8 cellular contexts compared by ENCODE assay signal in the genomic region with DNA sequence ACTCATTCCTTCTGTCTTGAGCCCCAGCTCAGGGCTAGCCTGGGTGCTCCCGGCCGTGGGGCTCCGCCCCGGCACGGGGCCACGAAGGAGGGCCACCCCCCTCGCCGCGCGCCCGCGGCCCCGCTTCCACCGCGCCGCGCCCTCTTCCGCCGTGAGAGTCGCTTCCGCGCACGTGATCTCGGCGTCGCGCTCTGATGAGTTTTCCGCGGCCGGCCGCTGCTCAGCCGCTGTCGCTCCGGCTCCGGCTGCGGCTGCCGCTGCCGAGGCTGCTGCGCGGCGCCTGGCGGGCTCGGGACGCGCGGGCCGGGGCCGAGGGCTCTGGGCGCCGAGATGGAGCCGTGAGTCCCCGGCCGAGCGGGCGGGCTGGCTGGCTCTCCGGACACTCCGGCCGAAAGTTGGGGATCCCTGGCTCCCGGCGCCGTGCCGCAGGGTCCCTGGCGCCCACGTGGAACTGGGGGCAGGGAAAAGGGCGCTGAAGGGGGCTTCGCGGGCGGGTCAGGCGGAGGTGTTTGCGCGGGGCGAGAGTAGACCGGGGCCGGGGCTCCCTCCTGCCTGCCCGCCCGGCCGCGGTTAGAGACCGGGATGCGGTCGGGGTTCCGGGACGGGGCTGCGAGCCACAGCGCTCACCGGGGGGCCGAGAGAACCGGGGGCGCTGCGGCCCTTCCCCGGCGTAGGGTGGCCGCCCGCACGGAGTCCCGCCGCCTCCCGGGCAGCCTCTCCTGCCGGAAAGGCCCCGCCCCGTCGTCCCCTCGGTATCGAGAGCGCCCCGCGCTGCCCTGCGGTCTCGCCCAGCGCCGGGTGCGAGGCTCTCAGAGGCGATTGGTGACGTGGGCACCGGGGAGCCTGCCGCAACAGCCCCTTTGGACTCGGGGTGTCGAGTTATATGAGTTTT. TPM values are rescaled to one million over a fixed set of nuclear protein-coding genes. Genes with fewer than 3 reads are reported as not detected.
DNase-seq lines count a peak whose midpoint lies in the region; ATAC-seq and TF ChIP-seq lines count a peak whose summit lies in the region.

A gene with protein sequence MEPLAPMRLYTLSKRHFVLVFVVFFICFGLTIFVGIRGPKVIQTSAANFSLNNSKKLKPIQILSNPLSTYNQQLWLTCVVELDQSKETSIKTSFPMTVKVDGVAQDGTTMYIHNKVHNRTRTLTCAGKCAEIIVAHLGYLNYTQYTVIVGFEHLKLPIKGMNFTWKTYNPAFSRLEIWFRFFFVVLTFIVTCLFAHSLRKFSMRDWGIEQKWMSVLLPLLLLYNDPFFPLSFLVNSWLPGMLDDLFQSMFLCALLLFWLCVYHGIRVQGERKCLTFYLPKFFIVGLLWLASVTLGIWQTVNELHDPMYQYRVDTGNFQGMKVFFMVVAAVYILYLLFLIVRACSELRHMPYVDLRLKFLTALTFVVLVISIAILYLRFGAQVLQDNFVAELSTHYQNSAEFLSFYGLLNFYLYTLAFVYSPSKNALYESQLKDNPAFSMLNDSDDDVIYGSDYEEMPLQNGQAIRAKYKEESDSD (plus strand): TSS at position 197 of the 892 bp plus-strand sequence. CDS start 134 bp downstream, at position 331.

- H4K5ac ChIP-seq in IMR-90 (ENCODE audit: low read depth, low read length) = peak within 1 kb of the TSS; percentile 100

- H3K14ac ChIP-seq in IMR-90 (replicated peaks; ENCODE audit: low read depth, low read length) = peak within 1 kb of the TSS; percentile 93

- peak within 1 kb of the TSS; percentile 87 for H3K4ac ChIP-seq in IMR-90 (ENCODE audit: low read depth, low read length)

- peak within 1 kb of the TSS; percentile 91 for H3K56ac ChIP-seq in IMR-90 (ENCODE audit: extremely low read depth, insufficient read depth, low read length)

- 0% methylated on average over 72 of the region's 118 CpGs; no CpG with 5 or more reads in 1 of the 2 experiments for WGBS in IMR-90 (ENCODE audit: extremely low coverage in 2 of 2, insufficient read length in 1 of 2), 2 experiments

- peak within 1 kb of the TSS; percentile 91 for H2AK9ac ChIP-seq in IMR-90 (replicated peaks; ENCODE audit: low read depth, low read length, poor library complexity)

- H3K9me3 Mint-ChIP-seq in activated T-helper 2 cell treated with anti-CD3 and anti-CD28 coated beads, Interferon-gamma antibody, Interleukin-2, Interleukin-4, amounts not matched to agents 10 μg/mL and 5 μg/mL and 100 μg/mL, durations not matched to agents 14 hours and 24 hours and 36 hours = no peaks in the 10 kb centered on the region
- no peaks in the 10 kb centered on the region for H3K9me3 Mint-ChIP-seq in nephron
- H3K9me3 Mint-ChIP-seq in stimulated activated naive CD8-positive, alpha-beta T cell treated with anti-CD3 and anti-CD28 coated beads, Interleukin-15, Interleukin-2, amounts not matched to agents 100 ng/mL and 50 ng/mL, for 24 hours = no peaks in the 10 kb centered on the region

- peak; percentile 85 for ATAC-seq in GM21526 (IDR thresholded peaks at IDR 0.05; ENCODE audit: low FRiP score, unreplicated experiment)
- ATAC-seq in IMR-90 (ENCODE audit: low read depth) = peak; percentile 74

- peaks cover 13 to 46% of the 10 kb centered on the region in 2 experiments; a peak in 3 of 4 replicates for H3K79me1 ChIP-seq in IMR-90 (ENCODE audit: low read depth in 1 of 2, low read length in 2 of 2)

- peak within 1 kb of the TSS; percentile 97 for H3K4me3 Mint-ChIP-seq in activated T-helper 2 cell treated with anti-CD3 and anti-CD28 coated beads, Interferon-gamma antibody, Interleukin-2, Interleukin-4, amounts not matched to agents 10 μg/mL and 5 μg/mL and 100 μg/mL, durations not matched to agents 14 hours and 24 hours and 36 hours (ENCODE audit: low read depth)
- H3K4me3 Mint-ChIP-seq in nephron = peak within 1 kb of the TSS; percentile 96 to 98 (median 98)
- H3K4me3 Mint-ChIP-seq in stimulated activated naive CD8-positive, alpha-beta T cell treated with anti-CD3 and anti-CD28 coated beads, Interleukin-15, Interleukin-2, amounts not matched to agents 100 ng/mL and 50 ng/mL, for 24 hours = peak within 1 kb of the TSS; percentile 90

- CTCF ChIA-PET in IMR-90 (lab: Yijun Ruan, JAX) = interaction anchor here (0.8 kb wide), 1 partner anchor 10 kb away, joined by 3 read pairs; no protein-coding TSS in a partner anchor

- peak within 1 kb of the TSS; percentile 95 for H3K27ac ChIP-seq in IMR-90 (ENCODE audit: insufficient read depth, low read length)

- peaks cover 38% of the 10 kb centered on the region for H3K4me1 Mint-ChIP-seq in activated T-helper 2 cell treated with anti-CD3 and anti-CD28 coated beads, Interferon-gamma antibody, Interleukin-2, Interleukin-4, amounts not matched to agents 10 μg/mL and 5 μg/mL and 100 μg/mL, durations not matched to agents 14 hours and 24 hours and 36 hours (ENCODE audit: low read depth)
- H3K4me1 Mint-ChIP-seq in nephron = peaks cover 21% of the 10 kb centered on the region
- peaks cover 48% of the 10 kb centered on the region for H3K4me1 Mint-ChIP-seq in stimulated activated naive CD8-positive, alpha-beta T cell treated with anti-CD3 and anti-CD28 coated beads, Interleukin-15, Interleukin-2, amounts not matched to agents 100 ng/mL and 50 ng/mL, for 24 hours (ENCODE audit: low read depth)

- TF ChIP-seq POLR2A in IMR-90 (IDR thresholded peaks at IDR 0.05; ENCODE audit: low read depth, low read length) = peak; percentile 82

- POLR2A ChIA-PET in IMR-90 (lab: Charles Lee; ENCODE audit: unreplicated experiment) = interaction anchor here (0.7 kb wide), 1 partner anchor 125 kb away, joined by 3 read pairs; no protein-coding TSS in a partner anchor

- peak within 1 kb of the TSS; percentile 95 for H3K4me2 ChIP-seq in IMR-90 (ENCODE audit: low read depth, low read length)

- peaks cover 12% of the 10 kb centered on the region for H3K4me1 ChIP-seq in IMR-90 (ENCODE audit: control insufficient read depth, insufficient read depth, low read length)

- H4K20me1 ChIP-seq in IMR-90 (ENCODE audit: insufficient read depth, low read length) = peaks cover 43% of the 10 kb centered on the region

- peaks cover 6% of the 10 kb centered on the region for H3K27me3 Mint-ChIP-seq in activated T-helper 2 cell treated with anti-CD3 and anti-CD28 coated beads, Interferon-gamma antibody, Interleukin-2, Interleukin-4, amounts not matched to agents 10 μg/mL and 5 μg/mL and 100 μg/mL, durations not matched to agents 14 hours and 24 hours and 36 hours (ENCODE audit: low read depth)
- H3K27me3 Mint-ChIP-seq in nephron (ENCODE audit: low read depth) = peaks cover 3% of the 10 kb centered on the region
- H3K27me3 Mint-ChIP-seq in stimulated activated naive CD8-positive, alpha-beta T cell treated with anti-CD3 and anti-CD28 coated beads, Interleukin-15, Interleukin-2, amounts not matched to agents 100 ng/mL and 50 ng/mL, for 24 hours = no peaks in the 10 kb centered on the region

- peak within 1 kb of the TSS; percentile 98 to 99 for H4K8ac ChIP-seq in IMR-90 (ENCODE audit: low read depth in 2 of 2, low read length in 2 of 2)

- H4K91ac ChIP-seq in IMR-90 (ENCODE audit: insufficient read depth, low read depth, low read length) = peak within 1 kb of the TSS; percentile 95

- H3K36me3 ChIP-seq in IMR-90 (ENCODE audit: control insufficient read depth, insufficient read depth, low read length) = no peaks in the 10 kb centered on the region

- no peaks in the 10 kb centered on the region for H3K9me3 ChIP-seq in IMR-90 (ENCODE audit: control insufficient read depth, insufficient read depth, low read length)

- in situ Hi-C loops in IMR-90 (cut with MboI; ENCODE audit: low sequenced_read_pairs) = no loop called here

- no TSS peak for BruUV-seq in IMR-90 (replicated peaks; lab: Mats Ljungman, UMichigan)

- peak within 1 kb of the TSS; percentile 94 for H3K18ac ChIP-seq in IMR-90 (ENCODE audit: low read depth, low read length)

- DNase-seq in DMS153 treated with DMSO at 0.1 percent for 48 hours (lab: John Stamatoyannopoulos, UW; ENCODE audit: unreplicated experiment) (peak; percentile 70), IMR-90 (peak; percentile 80), RPMI8226 (peak; percentile 93), fibroblast of peridontal ligament (ENCODE audit: extremely low read depth) (peak; percentile 72)
- peak; percentile 83 for DNase-seq in activated T-helper 2 cell treated with anti-CD3 and anti-CD28 coated beads, Interferon-gamma antibody, Interleukin-2, Interleukin-4, amounts not matched to agents 10 μg/mL and 5 μg/mL and 100 μg/mL, durations not matched to agents 14 hours and 24 hours and 36 hours (ENCODE audit: low spot score)

- H2BK15ac ChIP-seq in IMR-90 (ENCODE audit: low read depth, low read length) = peak within 1 kb of the TSS; percentile 55; the same call in 2 of the 3 replicates

- TF ChIP-seq CTCF in IMR-90 (conservative IDR thresholded peaks at IDR 0.05; ENCODE audit: low read depth, low read length) = no peak; the same call in 1 of the 2 replicates
- no peak for TF ChIP-seq CTCF in nephron (IDR thresholded peaks at IDR 0.05; ENCODE audit: unreplicated experiment in 3 of 3)

- H3K4me3 ChIP-seq in IMR-90 (ENCODE audit: insufficient read depth, low read depth, low read length) = peak within 1 kb of the TSS; percentile 76

- H2BK20ac ChIP-seq in IMR-90 (ENCODE audit: low read depth, low read length) = peak within 1 kb of the TSS; percentile 50; the same call in 1 of the 2 replicates

- peak within 1 kb of the TSS; percentile 90 for H2AFZ ChIP-seq in IMR-90 (replicated peaks; ENCODE audit: low read length, poor library complexity)

- H3K9ac ChIP-seq in IMR-90 (ENCODE audit: low read depth, low read length) = peak within 1 kb of the TSS; percentile 96

- intact Hi-C loops in IMR-90 (cut with micrococcal nuclease) = loop anchor here (2.0 kb wide), 1 partner anchor 41 kb away; no protein-coding TSS in a partner anchor
- intact Hi-C loops in activated T-helper 2 cell treated with anti-CD3 and anti-CD28 coated beads, Interferon-gamma antibody, Interleukin-2, Interleukin-4, amounts not matched to agents 10 μg/mL and 5 μg/mL and 100 μg/mL, durations not matched to agents 14 hours and 24 hours and 36 hours (cut with micrococcal nuclease) = loop anchor here (5.0 kb wide), 1 partner anchor 87 kb away; no protein-coding TSS in a partner anchor

- H3K27ac Mint-ChIP-seq in activated T-helper 2 cell treated with anti-CD3 and anti-CD28 coated beads, Interferon-gamma antibody, Interleukin-2, Interleukin-4, amounts not matched to agents 10 μg/mL and 5 μg/mL and 100 μg/mL, durations not matched to agents 14 hours and 24 hours and 36 hours = peak within 1 kb of the TSS; percentile 95
- H3K27ac Mint-ChIP-seq in nephron = peak within 1 kb of the TSS; percentile 66 to 95 (median 68)
- peak within 1 kb of the TSS; percentile 98 for H3K27ac Mint-ChIP-seq in stimulated activated naive CD8-positive, alpha-beta T cell treated with anti-CD3 and anti-CD28 coated beads, Interleukin-15, Interleukin-2, amounts not matched to agents 100 ng/mL and 50 ng/mL, for 24 hours

- H2AK5ac ChIP-seq in IMR-90 (ENCODE audit: low read depth, low read length) = peak within 1 kb of the TSS; percentile 62

- no peaks in the 10 kb centered on the region for H3K27me3 ChIP-seq in IMR-90 (ENCODE audit: control insufficient read depth, insufficient read depth, low read length)

- dilution Hi-C loops in IMR-90 (cut with HindIII; ENCODE audit: low sequenced_read_pairs, unreplicated experiment) = no loop called here

- H3K23ac ChIP-seq in IMR-90 (ENCODE audit: low read depth, low read length) = peak within 1 kb of the TSS; percentile 89

- peaks cover 25% of the 10 kb centered on the region for H3K9me1 ChIP-seq in IMR-90 (ENCODE audit: insufficient read depth, low read length)

- TF ChIP-seq RAD21 in IMR-90 (IDR thresholded peaks at IDR 0.05; ENCODE audit: low read length) = no peak; the same call in 1 of the 2 replicates

- peak within 1 kb of the TSS; percentile 50 for H2BK120ac ChIP-seq in IMR-90 (ENCODE audit: low read depth, low read length)

- peaks cover 16% of the 10 kb centered on the region for H3K36me3 Mint-ChIP-seq in activated T-helper 2 cell treated with anti-CD3 and anti-CD28 coated beads, Interferon-gamma antibody, Interleukin-2, Interleukin-4, amounts not matched to agents 10 μg/mL and 5 μg/mL and 100 μg/mL, durations not matched to agents 14 hours and 24 hours and 36 hours (ENCODE audit: low read depth)
- H3K36me3 Mint-ChIP-seq in nephron (ENCODE audit: low read depth) = no peaks in the 10 kb centered on the region
- H3K36me3 Mint-ChIP-seq in stimulated activated naive CD8-positive, alpha-beta T cell treated with anti-CD3 and anti-CD28 coated beads, Interleukin-15, Interleukin-2, amounts not matched to agents 100 ng/mL and 50 ng/mL, for 24 hours (ENCODE audit: low read depth) = peaks cover 8% of the 10 kb centered on the region

- peak within 1 kb of the TSS; percentile 76 for H2BK5ac ChIP-seq in IMR-90 (ENCODE audit: low read depth, low read length, poor library complexity, severe bottlenecking)

RNA-seq across cellular contexts. Expression of the gene that starts here (rescaled TPM):
- 27.8 and 40.0 TPM in 2 replicates for total RNA-seq in IMR-90 (2012; rRNA removed)
- polyA plus RNA-seq in IMR-90 (2012; rRNA removed) = 16.8 and 22.8 TPM in 2 replicates
- polyA plus RNA-seq in IMR-90 (2012; cell fraction: cytosol; rRNA removed) = 6.0 and 9.4 TPM in 2 replicates
- 4.9 and 22.2 TPM in 2 replicates for polyA plus RNA-seq in IMR-90 (2012; cell fraction: nucleus; rRNA removed; ENCODE audit: low replicate concordance)
- 16.3 and 16.9 TPM in 2 replicates for total RNA-seq in activated T-helper 2 cell treated with anti-CD3 and anti-CD28 coated beads, Interferon-gamma antibody, Interleukin-2, Interleukin-4, amounts not matched to agents 10 μg/mL and 5 μg/mL and 100 μg/mL, durations not matched to agents 14 hours and 24 hours and 36 hours

Comparison
In these comparisons a context has a peak if more than half of its experiments do, and no peak if none do; other contexts are left out.
1. Peak in every context shown above with its lines: DNase-seq, ATAC-seq, H3K4me3 ChIP-seq and H3K27ac ChIP-seq.